ENCODE assay signal across 20 cellular contexts in the genomic region with DNA sequence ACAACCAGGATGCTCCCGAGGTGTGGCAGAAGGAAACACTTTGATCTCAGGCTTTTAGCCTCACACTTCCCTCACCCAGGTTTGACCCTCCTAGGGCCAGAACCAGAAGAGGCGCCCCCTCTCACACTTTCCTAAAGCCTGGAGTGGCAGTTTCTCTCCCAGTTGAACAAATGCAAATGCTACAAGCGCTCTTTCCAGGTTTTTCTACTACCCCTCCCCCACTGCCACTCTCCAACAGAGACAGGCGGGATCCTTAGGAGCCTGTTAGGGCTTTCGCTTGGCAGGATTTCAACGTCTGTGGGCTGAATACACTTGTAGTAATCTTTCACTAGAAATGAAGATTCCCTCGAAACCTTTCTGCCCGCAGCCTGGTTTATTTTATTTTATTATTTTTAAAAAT. TPM values are rescaled to one million over a fixed set of nuclear protein-coding genes. Genes with fewer than 3 reads are reported as not detected.
DNase-seq lines count a peak whose midpoint lies in the region; ATAC-seq, FAIRE-seq and TF ChIP-seq lines count a peak whose summit lies in the region.
"Had no signal": no experiment of that assay in that cellular context is flagged by ENCODE, and none has a peak within 500 bp of the region (broad histone marks: within the 10 kb centered on the region; RNA-seq: fewer than 3 reads in every experiment).

No MANE protein-coding gene starts in this region.

- POLR2A ChIA-PET in activated CD4-positive, alpha-beta T cell treated with anti-CD3 and anti-CD28 coated beads, Interleukin-2, amount 10 ng/mL, durations not matched to agents 7 days and 5 days (lab: Charles Lee), result no interaction called here

- CTCF ChIA-PET in activated CD4-positive, alpha-beta T cell treated with anti-CD3 and anti-CD28 coated beads, Interleukin-2, amount 10 ng/mL, durations not matched to agents 7 days and 5 days (lab: Charles Lee), result interaction anchor here (0.6 kb wide), 1 partner anchor 402 kb away, joined by 3 read pairs; no protein-coding TSS in a partner anchor

- peaks cover 6% of the 10 kb centered on the region for H3K27me3 Mint-ChIP-seq in activated CD4-positive, alpha-beta T cell treated with anti-CD3 and anti-CD28 coated beads, Interleukin-2, amount 10 ng/mL, durations not matched to agents 7 days and 5 days

- intact Hi-C loops in Right ventricle myocardium superior (cut with DNase I), result loop anchor here (5.0 kb wide), 2 partner anchors 41 to 56 kb away; no protein-coding TSS in a partner anchor
- intact Hi-C loops in lower lobe of right lung (cut with DNase I), result loop anchor here (10.0 kb wide), 1 partner anchor 118 kb away; no protein-coding TSS in a partner anchor
- intact Hi-C loops in tibial artery (cut with DNase I; ENCODE audit: low total_unique reads), result no loop called here

- H3K4me1 Mint-ChIP-seq in activated CD4-positive, alpha-beta T cell treated with anti-CD3 and anti-CD28 coated beads, Interleukin-2, amount 10 ng/mL, durations not matched to agents 7 days and 5 days, result peaks cover 12% of the 10 kb centered on the region

- H3K27ac ChIP-seq in cardiac muscle cell (no peak overlapping the region), lower lobe of right lung (no peak overlapping the region), tibial artery (no peak overlapping the region), small intestine (ENCODE audit: low read depth in 1 of 2, low read length in 1 of 2) (no peak overlapping the region)
- H3K27ac ChIP-seq: HL-60 had no signal

- H3K36me3 Mint-ChIP-seq in activated CD4-positive, alpha-beta T cell treated with anti-CD3 and anti-CD28 coated beads, Interleukin-2, amount 10 ng/mL, durations not matched to agents 7 days and 5 days (ENCODE audit: low read depth), result no peaks in the 10 kb centered on the region

- TF ChIP-seq CTCF in cardiac muscle cell (IDR thresholded peaks at IDR 0.05; ENCODE audit: low read depth, low read length), result no peak
- TF ChIP-seq CTCF in lower lobe of right lung (IDR thresholded peaks at IDR 0.05), result no peak
- no peak for TF ChIP-seq CTCF in tibial artery (IDR thresholded peaks at IDR 0.05)

- H3K36me3 ChIP-seq in cardiac muscle cell (no peaks in the 10 kb centered on the region), lower lobe of right lung (no peaks in the 10 kb centered on the region), tibial artery (no peaks in the 10 kb centered on the region), small intestine (ENCODE audit: control insufficient read depth in 2 of 2, insufficient read depth in 2 of 2, low read length in 2 of 2) (no peaks in the 10 kb centered on the region)

- H3K9me3 ChIP-seq in cardiac muscle cell (ENCODE audit: low read depth) (no peaks in the 10 kb centered on the region), lower lobe of right lung (no peaks in the 10 kb centered on the region), tibial artery (no peaks in the 10 kb centered on the region), small intestine (ENCODE audit: control insufficient read depth, low read depth) (no peaks in the 10 kb centered on the region)

- H3K9me3 Mint-ChIP-seq in activated CD4-positive, alpha-beta T cell treated with anti-CD3 and anti-CD28 coated beads, Interleukin-2, amount 10 ng/mL, durations not matched to agents 7 days and 5 days, result no peaks in the 10 kb centered on the region

- peaks cover 18% of the 10 kb centered on the region for H3K4me1 ChIP-seq in cardiac muscle cell (ENCODE audit: low read depth)
- H3K4me1 ChIP-seq in lower lobe of right lung, result peaks cover 5% of the 10 kb centered on the region
- peaks cover 0 to 20% (median 7%) of the 10 kb centered on the region in 4 donors for H3K4me1 ChIP-seq in tibial artery
- no peaks in the 10 kb centered on the region for H3K4me1 ChIP-seq in small intestine (ENCODE audit: control insufficient read depth in 2 of 2, insufficient read depth in 1 of 2, low read depth in 1 of 2, low read length in 1 of 2)

- H3K4me3 Mint-ChIP-seq in activated CD4-positive, alpha-beta T cell treated with anti-CD3 and anti-CD28 coated beads, Interleukin-2, amount 10 ng/mL, durations not matched to agents 7 days and 5 days, result no peak overlapping the region

- no peak for ATAC-seq in Right ventricle myocardium superior (ENCODE audit: poor library complexity)
- ATAC-seq in lower lobe of right lung, result no peak

- no peak for FAIRE-seq in small intestine (lab: Jason Lieb, UNC)

- no peak overlapping the region for H3K27ac Mint-ChIP-seq in activated CD4-positive, alpha-beta T cell treated with anti-CD3 and anti-CD28 coated beads, Interleukin-2, amount 10 ng/mL, durations not matched to agents 7 days and 5 days

- H3K27me3 ChIP-seq in cardiac muscle cell (no peaks in the 10 kb centered on the region), lower lobe of right lung (ENCODE audit: low read depth) (no peaks in the 10 kb centered on the region), tibial artery (no peaks in the 10 kb centered on the region), small intestine (ENCODE audit: control insufficient read depth in 2 of 2, insufficient read depth in 2 of 2, low read length in 2 of 2) (no peaks in the 10 kb centered on the region)

- DNase-seq in cardiac muscle cell (ENCODE audit: low read depth in 1 of 2, low spot score in 1 of 2), result peak in 1 of 2 donors; percentile 66
- no peak for DNase-seq in Right ventricle myocardium superior
- DNase-seq in astrocyte of the hippocampus (ENCODE audit: low read depth, low spot score), result peak; percentile 13
- DNase-seq in lower lobe of right lung, result no peak
- DNase-seq in tibial artery, result no peak
- no peak for DNase-seq in small intestine
- DNase-seq in AG08395 (ENCODE audit: low spot score), result no peak
- no peak for DNase-seq in activated CD4-positive, alpha-beta T cell treated with anti-CD3 and anti-CD28 coated beads, Interleukin-2, amount 10 ng/mL, durations not matched to agents 7 days and 5 days
- DNase-seq: activated CD4-positive, alpha-beta T cell treated with anti-CD3 and anti-CD28 coated beads for 1 hour; activated CD8-positive, alpha-beta memory T cell treated with anti-CD3 and anti-CD28 coated beads, Interleukin-2, amount 50 U/mL, for 4 hours; activated naive CD4-positive, alpha-beta T cell treated with Interleukin-2 at 50 U/mL for 16 hours; KG1; NCI-H226; stimulated activated naive CD4-positive, alpha-beta T cell treated with Interleukin-2 at 50 U/mL for 16 hours; T-helper 9 cell had no signal

- peak overlapping the region; percentile 36 for H3K4me3 ChIP-seq in cardiac muscle cell
- H3K4me3 ChIP-seq in lower lobe of right lung, result peak overlapping the region; percentile 62
- peak overlapping the region; percentile 70 to 71 for H3K4me3 ChIP-seq in tibial artery
- peak overlapping the region in 1 of 2 donors; percentile 61 for H3K4me3 ChIP-seq in small intestine (ENCODE audit: low read depth in 1 of 2, low read length in 2 of 2)

- WGBS in small intestine, 3 donors, result 68 to 78% (median 77%) methylated on average over 8 of the region's 8 CpGs

RNA-seq across cellular contexts. Expression of a gene that starts 2.4 kb away (rescaled TPM):
- total RNA-seq in cardiac muscle cell (297 and 320 TPM in 2 replicates), Right ventricle myocardium superior (66.4 TPM), lower lobe of right lung (350 TPM)
- polyA plus RNA-seq in cardiac muscle cell (235 and 253 TPM in 2 replicates), small intestine (100 to 1,000 TPM; 117 to 244 (median 123) TPM)
- total RNA-seq in activated CD4-positive, alpha-beta T cell treated with anti-CD3 and anti-CD28 coated beads, Interleukin-2, amount 10 ng/mL, durations not matched to agents 7 days and 5 days, result 10 to 100 TPM; 36.5 to 41.9 TPM

RNA-seq across cellular contexts. Expression of a gene that starts 4.3 kb away (rescaled TPM):
- total RNA-seq in cardiac muscle cell, result 0.11 TPM in 1 of 2 replicates, not detected in the other
- polyA plus RNA-seq in cardiac muscle cell, result 0.11 and 0.16 TPM in 2 replicates
- not detected for total RNA-seq in Right ventricle myocardium superior
- total RNA-seq in lower lobe of right lung, result not detected
- polyA plus RNA-seq in small intestine, result under 1 TPM in 1 of 3 donors, not detected in 2; 0.10 TPM
- not detected for total RNA-seq in activated CD4-positive, alpha-beta T cell treated with anti-CD3 and anti-CD28 coated beads, Interleukin-2, amount 10 ng/mL, durations not matched to agents 7 days and 5 days
- total RNA-seq: dermis microvascular lymphatic vessel endothelial cell, fibroblast of lung, myocyte, SK-MEL-5 had no signal
- polyA plus RNA-seq: fibroblast of lung had no signal

RNA-seq across cellular contexts. Expression of a gene that starts 52.5 kb away (rescaled TPM):
- total RNA-seq in cardiac muscle cell (23.9 and 30.0 TPM in 2 replicates), Right ventricle myocardium superior (6.2 TPM), lower lobe of right lung (20.3 TPM)
- polyA plus RNA-seq in cardiac muscle cell (9.9 and 13.9 TPM in 2 replicates), small intestine (1 to 10 TPM in 1 of 3 donors, under 1 TPM in 2; 0.67 to 2.4 (median 0.81) TPM)
- 1 to 10 TPM; 3.6 to 3.8 TPM for total RNA-seq in activated CD4-positive, alpha-beta T cell treated with anti-CD3 and anti-CD28 coated beads, Interleukin-2, amount 10 ng/mL, durations not matched to agents 7 days and 5 days
- total RNA-seq: SK-MEL-5 had no signal
